Comparison of ENCODE assay signal across 8 cellular contexts in genomic region chr11:44538375-44539054, GRCh38.
DNase-seq lines count a peak whose midpoint lies in the region; ATAC-seq lines count a peak whose summit lies in the region.

No MANE protein-coding gene starts in this region.

- no peak overlapping the region for H3K27ac Mint-ChIP-seq in memory B cell

- ATAC-seq in GM18870 (IDR thresholded peaks at IDR 0.05; ENCODE audit: unreplicated experiment) (peak; percentile 61), HG03520 (IDR thresholded peaks at IDR 0.05; ENCODE audit: unreplicated experiment) (peak; percentile 85), memory B cell (ENCODE audit: low read depth) (peak; percentile 84)

- H3K4me1 Mint-ChIP-seq in memory B cell: peaks cover 12% of the 10 kb centered on the region

- H3K9me3 Mint-ChIP-seq in memory B cell: peaks cover 3% of the 10 kb centered on the region

- peaks cover 14% of the 10 kb centered on the region for H3K27me3 Mint-ChIP-seq in memory B cell

- DNase-seq in ACHN (peak; percentile 56), NCI-H82 (lab: John Stamatoyannopoulos, UW) (peak; percentile 79), memory B cell (ENCODE audit: low spot score in 2 of 2) (peak; percentile 73 to 83)
- peak; percentile 67 to 70 for DNase-seq in activated CD4-positive, alpha-beta T cell treated with anti-CD3 and anti-CD28 coated beads, Interleukin-2, amount 50 U/mL, for 4 hours
- peak; percentile 63 for DNase-seq in effector CD4-positive, alpha-beta T cell
- DNase-seq in stimulated activated CD8-positive, alpha-beta memory T cell treated with anti-CD3 and anti-CD28 coated beads, Interleukin-15, amount 100 ng/mL, for 48 hours (ENCODE audit: low read depth in 2 of 2): peak; percentile 43 to 52

- H3K36me3 Mint-ChIP-seq in memory B cell: peaks cover 2% of the 10 kb centered on the region

- H3K4me3 Mint-ChIP-seq in memory B cell: no peak overlapping the region

- in situ Hi-C loops in ACHN (cut with HindIII; ENCODE audit: low pct_ligation_motif_present, low pct_unique_long_range_greater_than_20kb, low sequenced_read_pairs): no loop called here

Comparison
In these comparisons a context has a peak if more than half of its experiments do, and no peak if none do; other contexts are left out.
1. Peak in every context shown above with its lines: DNase-seq and ATAC-seq.